In the genomic region with DNA sequence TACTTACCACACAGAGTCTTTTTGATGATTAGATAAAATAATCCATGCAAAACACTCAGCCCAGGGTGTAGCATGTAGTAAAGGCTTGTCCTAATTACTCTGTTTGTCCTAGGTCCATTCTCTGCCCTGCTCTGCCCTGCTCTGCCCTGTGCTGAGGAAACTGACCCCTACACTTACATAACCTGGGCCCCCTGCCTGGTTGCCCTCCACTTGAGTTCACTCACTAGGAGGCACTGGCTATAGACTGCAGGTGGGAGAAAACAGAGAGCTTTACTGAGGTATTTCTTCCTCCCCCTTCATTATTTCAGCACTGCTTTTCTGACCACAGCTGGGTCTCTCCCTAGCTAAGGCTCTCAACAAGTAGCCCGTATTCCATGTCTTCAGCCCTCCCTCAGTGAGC, we compare ENCODE assay signal across 17 cellular contexts.
"Had no signal": no experiment of that assay in that cellular context is flagged by ENCODE, and none has a peak within 500 bp of the region (broad histone marks: within the 10 kb centered on the region; RNA-seq: fewer than 3 reads in every experiment).

No MANE protein-coding gene starts in this region.

- H3K9me3 ChIP-seq: neutrophil, tibial artery, upper lobe of right lung, vagina had no signal

- H3K27ac ChIP-seq: dorsolateral prefrontal cortex, heart left ventricle, neutrophil, sigmoid colon, skin epidermis, tibial artery, upper lobe of right lung, vagina had no signal

- ATAC-seq: heart left ventricle; left colon; mucosa of descending colon; naive thymus-derived CD8-positive, alpha-beta T cell; stimulated activated naive CD8-positive, alpha-beta T cell treated with anti-CD3 and anti-CD28 coated beads, Interleukin-15, Interleukin-2, amounts not matched to agents 100 U/mL and 50 U/mL, for 24 hours; upper lobe of right lung had no signal

- H3K36me3 Mint-ChIP-seq: naive thymus-derived CD8-positive, alpha-beta T cell had no signal

- H3K4me1 Mint-ChIP-seq: naive thymus-derived CD8-positive, alpha-beta T cell had no signal

- H3K4me3 Mint-ChIP-seq: naive thymus-derived CD8-positive, alpha-beta T cell had no signal

- H3K27me3 Mint-ChIP-seq: naive thymus-derived CD8-positive, alpha-beta T cell had no signal

- DNase-seq: cortex of kidney; dorsolateral prefrontal cortex; effector CD8-positive, alpha-beta T cell; heart left ventricle; hippocampal formation; left colon; mucosa of descending colon; naive thymus-derived CD8-positive, alpha-beta T cell; posterior cingulate gyrus; sigmoid colon; stimulated activated CD4-positive, alpha-beta T cell treated with anti-CD3 and anti-CD28 coated beads, Interleukin-12 subunit alpha, Interleukin-12 subunit beta, amount 100 ng/mL, for 4 hours; stimulated activated naive CD8-positive, alpha-beta T cell treated with anti-CD3 and anti-CD28 coated beads, Interleukin-15, Interleukin-2, amounts not matched to agents 100 U/mL and 50 U/mL, for 24 hours; tibial artery; upper lobe of right lung had no signal

- H3K36me3 ChIP-seq: heart left ventricle, neutrophil, sigmoid colon, tibial artery, upper lobe of right lung, vagina had no signal

- H3K4me3 ChIP-seq: dorsolateral prefrontal cortex, heart left ventricle, mucosa of descending colon, sigmoid colon, skin epidermis, tibial artery, upper lobe of right lung, vagina had no signal

- H3K4me1 ChIP-seq: heart left ventricle, sigmoid colon, tibial artery, upper lobe of right lung, vagina had no signal

- H3K27ac Mint-ChIP-seq: naive thymus-derived CD8-positive, alpha-beta T cell had no signal

- H3K27me3 ChIP-seq: heart left ventricle, neutrophil, sigmoid colon, tibial artery, upper lobe of right lung, vagina had no signal
